Comparison of ENCODE assay signal across 1 cellular context in genomic region chr1:31797216-31797615, GRCh38.
TF ChIP-seq lines count a peak whose summit lies in the region.

No MANE protein-coding gene starts in this region.

TF ChIP-seq in SK-N-SH, 30 proteins besides CTCF, POLR2A, EP300 and RAD21 (continued from another document):
- TF ChIP-seq FOXJ3 (CRISPR knock-in tag; IDR thresholded peaks at IDR 0.05) (no peak), MEF2A (IDR thresholded peaks at IDR 0.05; ENCODE audit: borderline replicate concordance, low read depth) (no peak), USF2 (IDR thresholded peaks at IDR 0.05; ENCODE audit: borderline replicate concordance, low read depth, low read length) (no peak)
